In the genomic region with DNA sequence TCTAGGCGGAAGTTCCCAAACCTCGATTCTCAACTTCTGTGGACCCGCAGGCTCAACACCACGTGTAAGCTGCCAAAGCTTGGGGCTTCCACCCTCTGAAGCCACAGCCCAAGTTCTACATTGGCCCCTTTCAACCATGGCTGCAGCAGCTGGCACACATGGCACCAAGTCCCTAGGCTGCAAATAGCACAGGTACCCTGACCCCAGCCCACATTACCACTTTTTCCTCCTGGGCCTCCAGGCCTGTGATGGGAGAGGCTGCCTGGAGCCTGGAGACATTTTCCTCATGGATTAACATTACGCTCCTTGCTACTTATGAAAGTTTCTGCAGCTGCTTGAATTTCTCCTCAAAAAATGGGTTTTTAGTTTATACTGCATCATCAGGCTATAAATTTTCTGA, we compare ENCODE assay signal across 34 cellular contexts.
"Had no signal": no experiment of that assay in that cellular context is flagged by ENCODE, and none has a peak within 500 bp of the region (broad histone marks: within the 10 kb centered on the region; RNA-seq: fewer than 3 reads in every experiment).

No MANE protein-coding gene starts in this region.

- H3K27me3 ChIP-seq: MG63 had no signal

- H3K36me3 ChIP-seq: MG63 had no signal

- H3K9me3 ChIP-seq: MG63 had no signal

- DNase-seq: Karpas-422, Kasumi-1, MG63, MM.1S, MV-4-11, NCI-H1048, NCI-H1092, NCI-H1092 treated with DMSO at 0.1 percent for 48 hours, NCI-H1105, NCI-H1105 treated with DMSO at 0.1 percent for 48 hours, NCI-H1417, NCI-H1417 treated with DMSO at 0.1 percent for 48 hours, NCI-H1436, NCI-H1436 treated with DMSO at 0.1 percent for 48 hours, NCI-H146, NCI-H1694, NCI-H1694 treated with DMSO at 0.1 percent for 48 hours, NCI-H187, NCI-H187 treated with DMSO at 0.1 percent for 48 hours, NCI-H1930, NCI-H2029, NCI-H2029 treated with DMSO at 0.1 percent for 48 hours, NCI-H2081, NCI-H2081 treated with DMSO at 0.1 percent for 48 hours, NCI-H2107, NCI-H2171, NCI-H2171 treated with DMSO at 0.1 percent for 48 hours, NCI-H2227 treated with DMSO at 0.1 percent for 48 hours, NCI-H226, NCI-H345, NCI-H446, NCI-H446 treated with DMSO at 0.1 percent for 48 hours, NCI-H510A, NCI-H510A treated with DMSO at 0.1 percent for 48 hours had no signal

- H3K4me3 ChIP-seq: MG63 had no signal
